Comparison of ENCODE assay signal across 22 cellular contexts in genomic region chr5:43643750-43644149, GRCh38. TPM values are rescaled to one million over a fixed set of nuclear protein-coding genes. Genes with fewer than 3 reads are reported as not detected.
DNase-seq lines count a peak whose midpoint lies in the region; ATAC-seq lines count a peak whose summit lies in the region.
"Had no signal": no experiment of that assay in that cellular context is flagged by ENCODE, and none has a peak within 500 bp of the region (broad histone marks: within the 10 kb centered on the region; RNA-seq: fewer than 3 reads in every experiment).

No MANE protein-coding gene starts in this region.

- no peaks in the 10 kb centered on the region for H3K27me3 Mint-ChIP-seq in T-helper 17 cell
- H3K27me3 Mint-ChIP-seq: CD4-positive, alpha-beta memory T cell; T-cell had no signal

- H3K9me3 ChIP-seq in T-helper 17 cell (ENCODE audit: control insufficient read depth, low read length, poor library complexity, severe bottlenecking), result no peaks in the 10 kb centered on the region
- H3K9me3 ChIP-seq: A549, BLaER1, HAP-1, MG63 had no signal

- H3K4me1 Mint-ChIP-seq in T-helper 17 cell, result peaks cover 8% of the 10 kb centered on the region

- peaks cover 2% of the 10 kb centered on the region for H3K36me3 Mint-ChIP-seq in T-helper 17 cell (ENCODE audit: low read depth)

- DNase-seq in D341Med (ENCODE audit: low spot score), result peak; percentile 60
- DNase-seq in NCI-H1694 treated with DMSO at 0.1 percent for 48 hours (lab: John Stamatoyannopoulos, UW), result peak; percentile 82
- no peak for DNase-seq in T-helper 17 cell
- DNase-seq in foreskin melanocyte, result peak; percentile 11
- no peak for DNase-seq in NCI-H345 (lab: John Stamatoyannopoulos, UW)
- no peak for DNase-seq in retina
- DNase-seq: CD4-positive, alpha-beta memory T cell; DMS79; GM23248; Kasumi-1; MG63; NCI-H1048; NCI-H1436 treated with DMSO at 0.1 percent for 48 hours; NCI-H2081 treated with DMSO at 0.1 percent for 48 hours; NCI-H526 treated with DMSO at 0.1 percent for 48 hours; T-cell had no signal

- no peak for ATAC-seq in T-helper 17 cell
- ATAC-seq in GM21515 (IDR thresholded peaks at IDR 0.05; ENCODE audit: unreplicated experiment), result no peak
- ATAC-seq in GM18907 (IDR thresholded peaks at IDR 0.05; ENCODE audit: unreplicated experiment), result no peak
- ATAC-seq: A549, Right ventricle myocardium inferior, T-cell had no signal

- peak overlapping the region; percentile 4 for H3K27ac Mint-ChIP-seq in T-helper 17 cell

- peak overlapping the region; percentile 7 for H3K4me3 Mint-ChIP-seq in T-helper 17 cell
- H3K4me3 Mint-ChIP-seq: CD4-positive, alpha-beta memory T cell; T-cell had no signal

RNA-seq across cellular contexts. Expression of gene NNT, which starts 40.8 kb away (rescaled TPM):
- 10 to 100 TPM; 42.6 to 49.5 TPM for total RNA-seq in T-helper 17 cell

Comparison
In these comparisons a context has a peak if more than half of its experiments do, and no peak if none do; other contexts are left out.
1. DNase-seq: peak in D341Med (single experiment), NCI-H1694 treated with DMSO at 0.1 percent for 48 hours (single experiment) and foreskin melanocyte (single experiment); none in T-helper 17 cell (0 of 3), NCI-H345 (single experiment) and retina (single experiment).